ENCODE assay signal across 8 cellular contexts in the genomic region with DNA sequence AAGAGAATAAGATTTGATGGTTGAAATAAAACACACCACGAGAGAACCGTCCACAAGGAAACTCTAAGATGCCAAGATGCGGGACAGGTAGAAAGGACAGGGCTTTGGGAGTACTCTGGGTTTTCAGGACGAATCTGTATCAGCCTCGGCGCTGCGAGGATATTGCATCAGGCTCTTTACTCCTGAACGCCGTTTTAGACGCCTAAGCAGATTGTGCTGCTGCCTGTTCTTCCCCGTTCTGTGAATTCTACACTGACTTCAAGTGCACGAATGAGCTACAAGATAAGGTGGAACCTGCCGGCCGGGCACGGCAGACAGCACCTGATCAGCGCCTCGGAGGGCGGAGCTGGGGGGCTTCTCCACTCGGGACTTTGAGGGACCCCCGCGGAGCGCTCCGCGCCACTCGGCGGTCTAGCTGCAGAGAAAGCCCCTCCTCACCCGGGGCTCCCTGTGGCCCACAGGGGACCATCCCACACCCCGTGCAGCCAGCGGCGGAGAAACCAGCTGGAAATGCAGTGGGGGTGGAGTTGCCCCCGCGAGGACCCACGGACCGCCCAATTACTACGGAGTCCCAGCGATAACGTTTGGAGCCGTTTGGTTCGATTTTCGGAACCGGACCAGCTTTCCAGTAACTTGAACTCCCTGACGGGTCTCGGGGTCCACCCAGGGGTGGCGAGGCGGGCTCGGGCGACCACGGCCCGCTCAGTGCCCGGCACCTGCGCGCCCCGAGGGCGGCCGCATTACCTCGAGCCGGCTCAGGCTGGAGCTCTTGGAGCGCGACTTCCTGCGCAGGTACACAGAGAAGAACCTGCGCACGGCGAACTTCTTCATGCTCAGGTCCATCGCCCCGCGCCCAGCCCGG. TPM values are rescaled to one million over a fixed set of nuclear protein-coding genes. Genes with fewer than 3 reads are reported as not detected.
DNase-seq lines count a peak whose midpoint lies in the region; ATAC-seq and TF ChIP-seq lines count a peak whose summit lies in the region.

No MANE protein-coding gene starts in this region.

- H3K4me2 ChIP-seq in Karpas-422 (ENCODE audit: low read depth, low read length, poor library complexity, severe bottlenecking) (peak overlapping the region; percentile 60), mesenchymal stem cell (ENCODE audit: low read length, poor library complexity, severe bottlenecking) (peak overlapping the region; percentile 99)

- H2AFZ ChIP-seq in Karpas-422 (ENCODE audit: low read length) (no peak overlapping the region), mesenchymal stem cell (ENCODE audit: low read depth, low read length) (no peak overlapping the region)

- peaks cover 67% of the 10 kb centered on the region for H3K4me1 ChIP-seq in Karpas-422 (ENCODE audit: low read length)
- peaks cover 14% of the 10 kb centered on the region for H3K4me1 ChIP-seq in ectodermal cell (ENCODE audit: control insufficient read depth, insufficient read depth, low read length)
- H3K4me1 ChIP-seq in mesenchymal stem cell (ENCODE audit: control insufficient read depth, insufficient read depth, low read depth, low read length): peaks cover 11% of the 10 kb centered on the region

- H3K36me3 ChIP-seq in Karpas-422 (ENCODE audit: insufficient read depth, low read length) (no peaks in the 10 kb centered on the region), ectodermal cell (ENCODE audit: control insufficient read depth, insufficient read depth, low read length) (no peaks in the 10 kb centered on the region), mesenchymal stem cell (ENCODE audit: control insufficient read depth in 1 of 2, insufficient read depth in 2 of 2, low read depth in 1 of 2, low read length in 2 of 2) (no peaks in the 10 kb centered on the region)

- H3K9me3 ChIP-seq in Karpas-422 (ENCODE audit: low read length) (no peaks in the 10 kb centered on the region), ectodermal cell (ENCODE audit: control insufficient read depth, low read length) (no peaks in the 10 kb centered on the region), mesenchymal stem cell (ENCODE audit: control insufficient read depth, low read length) (no peaks in the 10 kb centered on the region)

- H3K9me3 Mint-ChIP-seq in activated CD4-positive, alpha-beta T cell treated with anti-CD3 and anti-CD28 coated beads for 36 hours (ENCODE audit: low read depth): no peaks in the 10 kb centered on the region
- no peaks in the 10 kb centered on the region for H3K9me3 Mint-ChIP-seq in stimulated activated naive CD8-positive, alpha-beta T cell treated with anti-CD3 and anti-CD28 coated beads, Interleukin-15, amount 100 ng/mL, for 72 hours

- H3K27ac ChIP-seq in Karpas-422 (ENCODE audit: low read length) (no peak overlapping the region), ectodermal cell (ENCODE audit: insufficient read depth, low read depth, low read length, poor library complexity, severe bottlenecking) (no peak overlapping the region), mesenchymal stem cell (ENCODE audit: low read length, poor library complexity, severe bottlenecking) (no peak overlapping the region)

- no peak overlapping the region for H2BK5ac ChIP-seq in mesenchymal stem cell (ENCODE audit: low read depth, low read length, poor library complexity, severe bottlenecking)

- H3K27me3 Mint-ChIP-seq in activated CD4-positive, alpha-beta T cell treated with anti-CD3 and anti-CD28 coated beads for 36 hours: peaks cover 25% of the 10 kb centered on the region
- peaks cover 64% of the 10 kb centered on the region for H3K27me3 Mint-ChIP-seq in stimulated activated naive CD8-positive, alpha-beta T cell treated with anti-CD3 and anti-CD28 coated beads, Interleukin-15, amount 100 ng/mL, for 72 hours

- peak overlapping the region; percentile 84 for H2BK15ac ChIP-seq in mesenchymal stem cell (ENCODE audit: low read depth, poor library complexity, severe bottlenecking)

- peak overlapping the region in 1 of 2 experiments; percentile 37 for H2BK12ac ChIP-seq in mesenchymal stem cell (ENCODE audit: low read length in 2 of 2)

- peak overlapping the region; percentile 58 for H3K9ac ChIP-seq in Karpas-422 (ENCODE audit: low read length)
- H3K9ac ChIP-seq in mesenchymal stem cell (ENCODE audit: low read length): peak overlapping the region; percentile 89

- H3K27me3 ChIP-seq in Karpas-422 (ENCODE audit: low read length) (no peaks in the 10 kb centered on the region), ectodermal cell (ENCODE audit: control insufficient read depth, insufficient read depth, low read length, poor library complexity, severe bottlenecking) (peaks cover 49% of the 10 kb centered on the region), mesenchymal stem cell (ENCODE audit: control insufficient read depth in 1 of 2, insufficient read depth in 1 of 2, low read length in 2 of 2) (peaks cover 0 to 21% of the 10 kb centered on the region in 2 experiments)

- peak overlapping the region; percentile 80 for H3K4me3 ChIP-seq in AG04449 (ENCODE audit: low read depth, low read length)
- H3K4me3 ChIP-seq in Karpas-422 (ENCODE audit: low read length): peak overlapping the region; percentile 61
- H3K4me3 ChIP-seq in ectodermal cell (ENCODE audit: insufficient read depth, low read depth, low read length): peak overlapping the region; percentile 65
- peak overlapping the region; percentile 82 to 90 for H3K4me3 ChIP-seq in mesenchymal stem cell (ENCODE audit: insufficient read depth in 1 of 2, low read depth in 1 of 2, low read length in 2 of 2)

- ATAC-seq in GM19351 (IDR thresholded peaks at IDR 0.05; ENCODE audit: unreplicated experiment): peak; percentile 2
- ATAC-seq in activated CD4-positive, alpha-beta T cell treated with anti-CD3 and anti-CD28 coated beads for 36 hours: no peak
- peak; percentile 21 for ATAC-seq in stimulated activated naive CD8-positive, alpha-beta T cell treated with anti-CD3 and anti-CD28 coated beads, Interleukin-15, amount 100 ng/mL, for 72 hours

- no peak for TF ChIP-seq CTCF in AG04449 (IDR thresholded peaks at IDR 0.05; ENCODE audit: insufficient read depth, low read length, missing control alignments)

- peak overlapping the region in 1 of 2 experiments; percentile 30 for H3K14ac ChIP-seq in mesenchymal stem cell (ENCODE audit: low read length in 2 of 2)

- peak overlapping the region; percentile 67 for H4K8ac ChIP-seq in mesenchymal stem cell (ENCODE audit: low read length)

- H4K91ac ChIP-seq in mesenchymal stem cell (ENCODE audit: low read length): peak overlapping the region; percentile 40

- POLR2A ChIA-PET in AG04449 (lab: Yijun Ruan, JAX): interaction anchor here (1.4 to 1.8 kb wide), 2 partner anchors 7 to 31 kb away, joined by 4 to 7 read pairs; no protein-coding TSS in a partner anchor
- POLR2A ChIA-PET in activated CD4-positive, alpha-beta T cell treated with anti-CD3 and anti-CD28 coated beads for 36 hours (lab: Charles Lee): no interaction called here

- no peaks in the 10 kb centered on the region for H3K36me3 Mint-ChIP-seq in activated CD4-positive, alpha-beta T cell treated with anti-CD3 and anti-CD28 coated beads for 36 hours (ENCODE audit: low read depth)

- peak overlapping the region; percentile 81 for H2BK120ac ChIP-seq in mesenchymal stem cell (ENCODE audit: low read depth, low read length)

- no peaks in the 10 kb centered on the region for H3K79me2 ChIP-seq in Karpas-422 (ENCODE audit: low read length)

- no peak for DNase-seq in AG04449 (ENCODE audit: low read depth, low spot score)
- no peak for DNase-seq in Karpas-422
- DNase-seq in activated CD4-positive, alpha-beta T cell treated with anti-CD3 and anti-CD28 coated beads for 36 hours: peak; percentile 47
- peak; percentile 61 for DNase-seq in mesenchymal stem cell
- DNase-seq in stimulated activated naive CD8-positive, alpha-beta T cell treated with anti-CD3 and anti-CD28 coated beads, Interleukin-15, amount 100 ng/mL, for 72 hours: peak; percentile 37 to 40
- no peak for DNase-seq in cortex of kidney (lab: John Stamatoyannopoulos, UW)

- H3K27ac Mint-ChIP-seq in activated CD4-positive, alpha-beta T cell treated with anti-CD3 and anti-CD28 coated beads for 36 hours: peak overlapping the region; percentile 37
- peak overlapping the region; percentile 82 to 93 for H3K27ac Mint-ChIP-seq in stimulated activated naive CD8-positive, alpha-beta T cell treated with anti-CD3 and anti-CD28 coated beads, Interleukin-15, amount 100 ng/mL, for 72 hours

- H3K18ac ChIP-seq in mesenchymal stem cell (ENCODE audit: low read depth in 1 of 2, low read length in 2 of 2): peak overlapping the region; percentile 89 to 90

- H3K79me1 ChIP-seq in mesenchymal stem cell (replicated peaks; ENCODE audit: low read length, poor library complexity, severe bottlenecking): peaks cover 2% of the 10 kb centered on the region

- no peaks in the 10 kb centered on the region for H4K20me1 ChIP-seq in Karpas-422 (ENCODE audit: insufficient read depth, low read depth, low read length)

- WGBS in ectodermal cell, 2 experiments: 5% methylated on average over 67 of the region's 67 CpGs
- 3% methylated on average over 66 of the region's 67 CpGs for WGBS in mesenchymal stem cell

- H3K9me2 ChIP-seq in Karpas-422 (replicated peaks; ENCODE audit: insufficient read depth, low read length): no peaks in the 10 kb centered on the region

- H3K4me1 Mint-ChIP-seq in activated CD4-positive, alpha-beta T cell treated with anti-CD3 and anti-CD28 coated beads for 36 hours: peaks cover 14% of the 10 kb centered on the region
- H3K4me1 Mint-ChIP-seq in stimulated activated naive CD8-positive, alpha-beta T cell treated with anti-CD3 and anti-CD28 coated beads, Interleukin-15, amount 100 ng/mL, for 72 hours: peaks cover 26% of the 10 kb centered on the region

- H3K4ac ChIP-seq in mesenchymal stem cell (ENCODE audit: low read depth in 1 of 2, low read length in 2 of 2): peak overlapping the region; percentile 42 to 81

- CTCF ChIA-PET in AG04449 (lab: Yijun Ruan, JAX): interaction anchor here (0.8 to 2.4 kb wide), 8 partner anchors 9 to 161 kb away, joined by 3 to 10 read pairs (median 3); no protein-coding TSS in a partner anchor
- CTCF ChIA-PET in activated CD4-positive, alpha-beta T cell treated with anti-CD3 and anti-CD28 coated beads for 36 hours (lab: Charles Lee): interaction anchor here (0.6 to 1.5 kb wide), 5 partner anchors 111 to 620 kb away, joined by 3 to 5 read pairs (median 3); no protein-coding TSS in a partner anchor

- H2AK5ac ChIP-seq in mesenchymal stem cell (ENCODE audit: low read length, severe bottlenecking): no peak overlapping the region

- peak overlapping the region; percentile 71 for H3K4me3 Mint-ChIP-seq in activated CD4-positive, alpha-beta T cell treated with anti-CD3 and anti-CD28 coated beads for 36 hours
- H3K4me3 Mint-ChIP-seq in stimulated activated naive CD8-positive, alpha-beta T cell treated with anti-CD3 and anti-CD28 coated beads, Interleukin-15, amount 100 ng/mL, for 72 hours: peak overlapping the region; percentile 81 to 91

- intact Hi-C loops in activated CD4-positive, alpha-beta T cell treated with anti-CD3 and anti-CD28 coated beads for 36 hours (cut with DNase I, micrococcal nuclease): loop anchor here (1.0 to 10.0 kb wide), 11 partner anchors 111 to 726 kb away; a partner anchor contains a TSS

- H3K23ac ChIP-seq in mesenchymal stem cell (ENCODE audit: low read length in 2 of 2): peak overlapping the region in 1 of 2 experiments; percentile 2

RNA-seq across cellular contexts. Expression of a gene that starts 0.6 kb away (rescaled TPM):
- total RNA-seq in Karpas-422 (2014; rRNA removed; shearing (Covaris generic); ENCODE audit: low replicate concordance): 7.2 and 8.8 TPM in 2 replicates
- total RNA-seq in activated CD4-positive, alpha-beta T cell treated with anti-CD3 and anti-CD28 coated beads for 36 hours: 10 to 100 TPM in 1 of 2 experiments, 1 to 10 TPM in 1; 9.3 to 10.9 TPM
- polyA plus RNA-seq in ectodermal cell (2013, experiment 1 of 4): 9.4 TPM
- polyA plus RNA-seq in ectodermal cell (2013, experiment 2 of 4): 10.9 TPM
- polyA plus RNA-seq in ectodermal cell (2013, experiment 3 of 4): 7.2 TPM
- polyA plus RNA-seq in ectodermal cell (2013, experiment 4 of 4): 7.3 TPM
- polyA plus RNA-seq in mesenchymal stem cell (2013, experiment 1 of 2): 141 TPM
- polyA plus RNA-seq in mesenchymal stem cell (2013, experiment 2 of 2): 139 TPM

RNA-seq across cellular contexts. Expression of a gene that starts 39.9 kb away (rescaled TPM):
- 1.7 and 3.6 TPM in 2 replicates for total RNA-seq in Karpas-422 (2014; rRNA removed; shearing (Covaris generic); ENCODE audit: low replicate concordance)
- total RNA-seq in activated CD4-positive, alpha-beta T cell treated with anti-CD3 and anti-CD28 coated beads for 36 hours: under 1 TPM; 0.30 to 0.41 TPM
- not detected for polyA plus RNA-seq in ectodermal cell (2013, experiment 1 of 4)
- polyA plus RNA-seq in ectodermal cell (2013, experiment 2 of 4): not detected
- 0.16 TPM for polyA plus RNA-seq in ectodermal cell (2013, experiment 3 of 4)
- 0.41 TPM for polyA plus RNA-seq in ectodermal cell (2013, experiment 4 of 4)
- polyA plus RNA-seq in mesenchymal stem cell (2013, experiment 1 of 2): 0.43 TPM
- 0.37 TPM for polyA plus RNA-seq in mesenchymal stem cell (2013, experiment 2 of 2)

Comparison
In these comparisons a context has a peak if more than half of its experiments do, and no peak if none do; other contexts are left out.
1. DNase-seq: peak in activated CD4-positive, alpha-beta T cell treated with anti-CD3 and anti-CD28 coated beads for 36 hours (single experiment), mesenchymal stem cell (single experiment) and stimulated activated naive CD8-positive, alpha-beta T cell treated with anti-CD3 and anti-CD28 coated beads, Interleukin-15, amount 100 ng/mL, for 72 hours (2 of 2); none in AG04449 (single experiment), Karpas-422 (single experiment) and cortex of kidney (single experiment).
2. Peak in every context shown above with its lines, with median percentiles within 50 percentile points of each other: H3K4me3 ChIP-seq.